25 cellular contexts compared by ENCODE assay signal in genomic region chr12:12952036-12952435, GRCh38. TPM values are rescaled to one million over a fixed set of nuclear protein-coding genes. Genes with fewer than 3 reads are reported as not detected.
"Had no signal": no experiment of that assay in that cellular context is flagged by ENCODE, and none has a peak within 500 bp of the region (broad histone marks: within the 10 kb centered on the region; RNA-seq: fewer than 3 reads in every experiment).

GPRC5D (minus strand) TSS chr12:12952170; CDS start chr12:12950384, 1,786 bp downstream.

- H3K4me3 ChIP-seq: cardiac muscle cell, Peyer's patch had no signal

- H3K9me3 Mint-ChIP-seq: activated CD4-positive, alpha-beta memory T cell treated with anti-CD3 and anti-CD28 coated beads for 36 hours; activated CD4-positive, alpha-beta T cell treated with anti-CD3 and anti-CD28 coated beads, Interleukin-2, amount 10 ng/mL, durations not matched to agents 7 days and 5 days; activated naive CD4-positive, alpha-beta T cell treated with anti-CD3 and anti-CD28 coated beads, Interleukin-2, amount 10 ng/mL, durations not matched to agents 7 days and 5 days; activated naive CD8-positive, alpha-beta T cell treated with anti-CD3 and anti-CD28 coated beads for 36 hours; activated T-helper 2 cell treated with anti-CD3 and anti-CD28 coated beads, Interferon-gamma antibody, Interleukin-2, Interleukin-4, amounts not matched to agents 10 μg/mL and 5 μg/mL and 100 μg/mL, durations not matched to agents 14 hours and 24 hours and 36 hours had no signal

- H3K36me3 Mint-ChIP-seq: activated CD4-positive, alpha-beta memory T cell treated with anti-CD3 and anti-CD28 coated beads for 36 hours; activated naive CD4-positive, alpha-beta T cell treated with anti-CD3 and anti-CD28 coated beads, Interleukin-2, amount 10 ng/mL, durations not matched to agents 7 days and 5 days; activated naive CD8-positive, alpha-beta T cell treated with anti-CD3 and anti-CD28 coated beads for 36 hours had no signal

- H3K36me3 ChIP-seq: brain microvascular endothelial cell, cardiac muscle cell, Peyer's patch had no signal

- H3K27ac ChIP-seq: brain microvascular endothelial cell, cardiac muscle cell, Peyer's patch, VCaP had no signal

- H3K4me1 ChIP-seq: Peyer's patch had no signal

- H3K9me3 ChIP-seq: Peyer's patch had no signal

- H3K4me1 Mint-ChIP-seq: activated CD4-positive, alpha-beta T cell treated with anti-CD3 and anti-CD28 coated beads, Interleukin-2, amount 10 ng/mL, durations not matched to agents 7 days and 5 days; activated naive CD4-positive, alpha-beta T cell treated with anti-CD3 and anti-CD28 coated beads, Interleukin-2, amount 10 ng/mL, durations not matched to agents 7 days and 5 days had no signal

- H3K27ac Mint-ChIP-seq: activated CD4-positive, alpha-beta memory T cell treated with anti-CD3 and anti-CD28 coated beads for 36 hours; activated CD4-positive, alpha-beta T cell treated with anti-CD3 and anti-CD28 coated beads, Interleukin-2, amount 10 ng/mL, durations not matched to agents 7 days and 5 days; activated naive CD4-positive, alpha-beta T cell treated with anti-CD3 and anti-CD28 coated beads, Interleukin-2, amount 10 ng/mL, durations not matched to agents 7 days and 5 days; activated naive CD8-positive, alpha-beta T cell treated with anti-CD3 and anti-CD28 coated beads for 36 hours; activated T-helper 2 cell treated with anti-CD3 and anti-CD28 coated beads, Interferon-gamma antibody, Interleukin-2, Interleukin-4, amounts not matched to agents 10 μg/mL and 5 μg/mL and 100 μg/mL, durations not matched to agents 14 hours and 24 hours and 36 hours; T-helper 17 cell had no signal

- H3K27me3 Mint-ChIP-seq: activated CD4-positive, alpha-beta memory T cell treated with anti-CD3 and anti-CD28 coated beads for 36 hours; activated CD4-positive, alpha-beta T cell treated with anti-CD3 and anti-CD28 coated beads, Interleukin-2, amount 10 ng/mL, durations not matched to agents 7 days and 5 days had no signal

- DNase-seq: activated CD4-positive, alpha-beta memory T cell treated with anti-CD3 and anti-CD28 coated beads for 36 hours; activated CD4-positive, alpha-beta T cell treated with anti-CD3 and anti-CD28 coated beads, Interleukin-2, amount 10 ng/mL, durations not matched to agents 7 days and 5 days; activated CD4-positive, CD25-positive, alpha-beta regulatory T cell; activated gamma-delta T cell treated with Interleukin-2 at 50 U/mL for 16 hours; activated naive CD4-positive, alpha-beta T cell treated with anti-CD3 and anti-CD28 coated beads, Interleukin-2, amount 10 ng/mL, durations not matched to agents 7 days and 5 days; activated naive CD8-positive, alpha-beta T cell treated with anti-CD3 and anti-CD28 coated beads for 36 hours; activated T-cell treated with anti-CD3 and anti-CD28 coated beads for 4 hours; activated T-cell treated with anti-CD3 and anti-CD28 coated beads, Interleukin-2, amount 50 U/mL, for 48 hours; brain microvascular endothelial cell; NCI-H1105 treated with DMSO at 0.1 percent for 48 hours; NCI-H2029; NCI-H2107; NCI-H2171 treated with DMSO at 0.1 percent for 48 hours; NCI-H345; NCI-H510A; NCI-H526 treated with DMSO at 0.1 percent for 48 hours; Peyer's patch; SHP77; T-helper 17 cell; T-helper 9 cell had no signal

- ATAC-seq: T-helper 17 cell had no signal

- H3K4me3 Mint-ChIP-seq: activated CD4-positive, alpha-beta memory T cell treated with anti-CD3 and anti-CD28 coated beads for 36 hours; activated CD4-positive, alpha-beta T cell treated with anti-CD3 and anti-CD28 coated beads, Interleukin-2, amount 10 ng/mL, durations not matched to agents 7 days and 5 days; activated naive CD4-positive, alpha-beta T cell treated with anti-CD3 and anti-CD28 coated beads, Interleukin-2, amount 10 ng/mL, durations not matched to agents 7 days and 5 days; activated naive CD8-positive, alpha-beta T cell treated with anti-CD3 and anti-CD28 coated beads for 36 hours; T-helper 17 cell had no signal

- H3K27me3 ChIP-seq: brain microvascular endothelial cell, cardiac muscle cell, Peyer's patch had no signal

RNA-seq across cellular contexts. Expression of gene GPRC5D, which starts in this region (rescaled TPM):
- total RNA-seq: activated CD8-positive, alpha-beta memory T cell treated with anti-CD3 and anti-CD28 coated beads for 36 hours; activated naive CD8-positive, alpha-beta T cell treated with anti-CD3 and anti-CD28 coated beads for 36 hours; activated T-helper 2 cell treated with anti-CD3 and anti-CD28 coated beads, Interferon-gamma antibody, Interleukin-2, Interleukin-4, amounts not matched to agents 10 μg/mL and 5 μg/mL and 100 μg/mL, durations not matched to agents 14 hours and 24 hours and 36 hours; cardiac muscle cell; SK-MEL-5; T-helper 17 cell had no signal
